Comparison of ENCODE assay signal across 13 cellular contexts in genomic region chr4:170109586-170110289, GRCh38. TPM values are rescaled to one million over a fixed set of nuclear protein-coding genes. Genes with fewer than 3 reads are reported as not detected.
DNase-seq lines count a peak whose midpoint lies in the region; ATAC-seq and TF ChIP-seq lines count a peak whose summit lies in the region.
"Had no signal": no experiment of that assay in that cellular context is flagged by ENCODE, and none has a peak within 500 bp of the region (broad histone marks: within the 10 kb centered on the region; RNA-seq: fewer than 3 reads in every experiment).

No MANE protein-coding gene starts in this region.

- no peaks in the 10 kb centered on the region for H3K9me3 Mint-ChIP-seq in type B pancreatic cell

- no peak for DNase-seq in left ventricle myocardium superior
- no peak for DNase-seq in Right ventricle myocardium superior
- peak; percentile 29 for DNase-seq in cerebellum (ENCODE audit: low spot score)
- DNase-seq in iris pigment epithelial cell (ENCODE audit: low read depth) = peak; percentile 26
- no peak for DNase-seq in type B pancreatic cell (ENCODE audit: extremely low spot score, unreplicated experiment)
- DNase-seq in NCI-H1105 treated with DMSO at 0.1 percent for 48 hours (lab: John Stamatoyannopoulos, UW) = no peak
- DNase-seq in GM20000 (ENCODE audit: low spot score) = no peak
- DNase-seq: activated CD4-positive, alpha-beta T cell treated with anti-CD3 and anti-CD28 coated beads for 36 hours; DND-41; esophagus squamous epithelium; NCI-H1694 had no signal

- ATAC-seq in left ventricle myocardium superior = peak; percentile 44
- ATAC-seq in Right ventricle myocardium superior (ENCODE audit: poor library complexity) = no peak
- ATAC-seq in GM18502 (IDR thresholded peaks at IDR 0.05; ENCODE audit: poor library complexity, unreplicated experiment) = no peak
- ATAC-seq: activated CD4-positive, alpha-beta T cell treated with anti-CD3 and anti-CD28 coated beads for 36 hours had no signal

- peak overlapping the region; percentile 24 for H3K27ac Mint-ChIP-seq in type B pancreatic cell
- H3K27ac Mint-ChIP-seq: activated CD4-positive, alpha-beta T cell treated with anti-CD3 and anti-CD28 coated beads for 36 hours had no signal

- no peaks in the 10 kb centered on the region for H3K27me3 Mint-ChIP-seq in type B pancreatic cell

- intact Hi-C loops in left ventricle myocardium superior (cut with micrococcal nuclease) (no loop called here), Right ventricle myocardium superior (cut with DNase I) (no loop called here)

- TF ChIP-seq CTCF in type B pancreatic cell (conservative IDR thresholded peaks at IDR 0.05) (no peak), GM20000 (IDR thresholded peaks at IDR 0.05; ENCODE audit: extremely low read depth, missing control alignments) (no peak)

- peaks cover 20% of the 10 kb centered on the region for H3K4me1 Mint-ChIP-seq in type B pancreatic cell (ENCODE audit: unreplicated experiment)

- peak overlapping the region; percentile 39 for H3K4me3 Mint-ChIP-seq in type B pancreatic cell
- H3K4me3 Mint-ChIP-seq: activated CD4-positive, alpha-beta T cell treated with anti-CD3 and anti-CD28 coated beads for 36 hours; neural crest cell had no signal

- no peaks in the 10 kb centered on the region for H3K36me3 Mint-ChIP-seq in type B pancreatic cell

RNA-seq across cellular contexts. Expression of gene AADAT, which starts 20.0 kb away (rescaled TPM):
- total RNA-seq in left ventricle myocardium superior (1.6 TPM), Right ventricle myocardium superior (1.6 TPM), cerebellum (20.1 TPM), type B pancreatic cell (ENCODE audit: low replicate concordance) (14.3 and 27.1 TPM in 2 replicates)
- total RNA-seq: activated CD4-positive, alpha-beta T cell treated with anti-CD3 and anti-CD28 coated beads for 36 hours had no signal

Comparison
In these comparisons a context has a peak if more than half of its experiments do, and no peak if none do; other contexts are left out.
1. DNase-seq: peak in cerebellum (single experiment) and iris pigment epithelial cell (single experiment); none in left ventricle myocardium superior (single experiment), Right ventricle myocardium superior (single experiment), type B pancreatic cell (single experiment), NCI-H1105 treated with DMSO at 0.1 percent for 48 hours (single experiment) and GM20000 (single experiment).